7 cellular contexts compared by ENCODE assay signal in genomic region chr7:6750173-6750572, GRCh38. TPM values are rescaled to one million over a fixed set of nuclear protein-coding genes. Genes with fewer than 3 reads are reported as not detected.
"Had no signal": no experiment of that assay in that cellular context is flagged by ENCODE, and none has a peak within 500 bp of the region (broad histone marks: within the 10 kb centered on the region; RNA-seq: fewer than 3 reads in every experiment).

No MANE protein-coding gene starts in this region.

RNA-seq across cellular contexts. Expression of gene RSPH10B2, which starts 3.7 kb away (rescaled TPM):
- total RNA-seq: endothelial cell of umbilical vein, esophagus squamous epithelium, glomerular endothelial cell, kidney epithelial cell, left cardiac atrium, left ventricle myocardium superior, mammary epithelial cell had no signal
